1 cellular context compared by ENCODE assay signal in genomic region chr1:145992502-145992936, GRCh38.
TF ChIP-seq lines count a peak whose summit lies in the region.

No MANE protein-coding gene starts in this region.

TF ChIP-seq in WTC11, 78 proteins besides CTCF, POLR2A, EP300 and RAD21 (continued from another document):
- TF ChIP-seq E2F1 (CRISPR knock-in tag; IDR thresholded peaks at IDR 0.05) = no peak
- TF ChIP-seq ARID4B (CRISPR knock-in tag; IDR thresholded peaks at IDR 0.05; ENCODE audit: borderline replicate concordance) = no peak
- no peak for TF ChIP-seq RELA (CRISPR knock-in tag; IDR thresholded peaks at IDR 0.05; ENCODE audit: borderline replicate concordance)
- TF ChIP-seq RORB (CRISPR knock-in tag; IDR thresholded peaks at IDR 0.05) = no peak
